In the genomic region with DNA sequence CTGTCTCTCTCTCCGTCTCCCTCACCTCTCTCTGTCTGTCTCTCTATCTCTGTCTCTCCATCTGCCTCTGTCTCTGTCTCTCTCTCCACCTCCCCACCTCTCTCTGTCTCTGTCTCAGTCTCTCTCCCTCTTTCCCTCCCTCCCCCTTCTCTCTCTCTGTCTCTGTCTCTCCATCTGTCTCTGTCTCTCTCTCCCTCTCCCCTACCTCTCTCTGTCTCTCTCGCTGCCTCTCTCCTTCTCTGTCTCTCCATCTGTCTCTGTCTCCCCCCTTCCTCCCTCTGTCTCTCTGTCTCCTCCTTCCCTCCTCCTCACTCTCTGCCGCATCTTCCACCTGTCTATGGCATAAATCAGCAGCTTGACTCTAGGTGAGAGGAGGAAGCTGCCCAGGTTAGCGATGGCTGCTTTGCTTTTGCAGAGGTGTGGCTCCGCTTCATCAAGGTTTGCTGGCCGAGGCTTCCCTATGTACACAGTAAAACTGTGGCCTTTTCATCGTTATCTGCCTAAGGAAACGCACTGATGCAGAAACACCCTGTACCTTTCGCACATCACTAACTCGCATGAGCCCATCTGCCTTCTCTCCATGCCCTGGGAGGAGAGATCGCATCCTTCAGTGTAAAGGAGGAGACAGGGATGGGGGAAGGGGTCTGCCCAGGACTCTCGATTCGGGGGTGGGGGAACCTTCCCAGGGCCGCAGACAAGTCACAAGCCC, we compare ENCODE assay signal across 1 cellular context.
TF ChIP-seq lines count a peak whose summit lies in the region.

No MANE protein-coding gene starts in this region.

TF ChIP-seq in K562, 482 proteins besides CTCF, POLR2A, EP300 and RAD21:
- TF ChIP-seq OTX1 (CRISPR knock-in tag; IDR thresholded peaks at IDR 0.05) (0 out of 2 replicates have a peak, but pooled peaks have one; percentile 21), ZNF282 (CRISPR knock-in tag; IDR thresholded peaks at IDR 0.05) (no peak), PRPF4 (IDR thresholded peaks at IDR 0.05; ENCODE audit: insufficient read depth, low read depth, low read length, poor library complexity, severe bottlenecking) (no peak), FOXA3 (CRISPR knock-in tag; conservative IDR thresholded peaks at IDR 0.05 in 1 of 2, IDR thresholded peaks at IDR 0.05 in 1 of 2) (0 out of 4 replicates have a peak, but pooled peaks of 1 of the 2 experiments have one; percentile 46)
- TF ChIP-seq, protein P1, sequence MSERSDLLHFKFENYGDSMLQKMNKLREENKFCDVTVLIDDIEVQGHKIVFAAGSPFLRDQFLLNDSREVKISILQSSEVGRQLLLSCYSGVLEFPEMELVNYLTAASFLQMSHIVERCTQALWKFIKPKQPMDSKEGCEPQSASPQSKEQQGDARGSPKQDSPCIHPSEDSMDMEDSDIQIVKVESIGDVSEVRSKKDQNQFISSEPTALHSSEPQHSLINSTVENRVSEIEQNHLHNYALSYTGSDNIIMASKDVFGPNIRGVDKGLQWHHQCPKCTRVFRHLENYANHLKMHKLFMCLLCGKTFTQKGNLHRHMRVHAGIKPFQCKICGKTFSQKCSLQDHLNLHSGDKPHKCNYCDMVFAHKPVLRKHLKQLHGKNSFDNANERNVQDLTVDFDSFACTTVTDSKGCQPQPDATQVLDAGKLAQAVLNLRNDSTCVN (CRISPR knock-in tag; IDR thresholded peaks at IDR 0.05): 0 out of 2 replicates have a peak, but pooled peaks have one; percentile 43
- TF ChIP-seq, protein P2, sequence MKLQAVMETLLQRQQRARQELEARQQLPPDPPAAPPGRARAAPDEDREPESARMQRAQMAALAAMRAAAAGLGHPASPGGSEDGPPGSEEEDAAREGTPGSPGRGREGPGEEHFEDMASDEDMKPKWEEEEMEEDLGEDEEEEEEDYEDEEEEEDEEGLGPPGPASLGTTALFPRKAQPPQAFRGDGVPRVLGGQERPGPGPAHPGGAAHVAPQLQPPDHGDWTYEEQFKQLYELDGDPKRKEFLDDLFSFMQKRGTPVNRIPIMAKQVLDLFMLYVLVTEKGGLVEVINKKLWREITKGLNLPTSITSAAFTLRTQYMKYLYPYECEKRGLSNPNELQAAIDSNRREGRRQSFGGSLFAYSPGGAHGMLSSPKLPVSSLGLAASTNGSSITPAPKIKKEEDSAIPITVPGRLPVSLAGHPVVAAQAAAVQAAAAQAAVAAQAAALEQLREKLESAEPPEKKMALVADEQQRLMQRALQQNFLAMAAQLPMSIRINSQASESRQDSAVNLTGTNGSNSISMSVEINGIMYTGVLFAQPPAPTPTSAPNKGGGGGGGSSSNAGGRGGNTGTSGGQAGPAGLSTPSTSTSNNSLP (IDR thresholded peaks at IDR 0.05; ENCODE audit: borderline replicate concordance, low read depth, low read length): no peak
TF ChIP-seq in K562: peak in this region for 3.
